In genomic region chr13:87656311-87656710, GRCh38 we compare ENCODE assay signal across 19 cellular contexts. TPM values are rescaled to one million over a fixed set of nuclear protein-coding genes. Genes with fewer than 3 reads are reported as not detected.
DNase-seq lines count a peak whose midpoint lies in the region; ATAC-seq and TF ChIP-seq lines count a peak whose summit lies in the region.
"Had no signal": no experiment of that assay in that cellular context is flagged by ENCODE, and none has a peak within 500 bp of the region (broad histone marks: within the 10 kb centered on the region; RNA-seq: fewer than 3 reads in every experiment).

No MANE protein-coding gene starts in this region.

- no peaks in the 10 kb centered on the region for H3K36me3 ChIP-seq in spleen

- no peaks in the 10 kb centered on the region for H3K4me1 ChIP-seq in spleen

- no peak overlapping the region for H3K27ac ChIP-seq in spleen

- DNase-seq in NCI-H510A treated with DMSO at 0.1 percent for 48 hours (lab: John Stamatoyannopoulos, UW) = peak; percentile 17
- DNase-seq in NCI-H510A (lab: John Stamatoyannopoulos, UW) = no peak
- peak; percentile 89 for DNase-seq in NCI-H2081 treated with DMSO at 0.1 percent for 48 hours (lab: John Stamatoyannopoulos, UW)
- DNase-seq in SHP77 treated with DMSO at 0.1 percent for 48 hours (lab: John Stamatoyannopoulos, UW) = peak; percentile 89
- peak; percentile 83 for DNase-seq in retinal pigment epithelial cell (ENCODE audit: low read depth)
- DNase-seq in spleen = no peak
- no peak for DNase-seq in NCI-H774 (lab: John Stamatoyannopoulos, UW)
- DNase-seq: activated B cell treated with CpG ODN at 0.5 μM for 24 hours; DMS79; foreskin fibroblast; H9; KBM-7; NCI-H1436; Right ventricle myocardium superior; stimulated activated CD4-positive, alpha-beta T cell treated with anti-CD3 and anti-CD28 coated beads, Interleukin-15, amount 100 ng/mL, for 24 hours; stimulated activated naive CD8-positive, alpha-beta T cell treated with anti-CD3 and anti-CD28 coated beads, Interleukin-15, amount 100 ng/mL, for 72 hours; T-helper 17 cell had no signal

- no peak overlapping the region for H3K4me3 ChIP-seq in retinal pigment epithelial cell (ENCODE audit: low read length)
- no peak overlapping the region for H3K4me3 ChIP-seq in spleen

- no peak for TF ChIP-seq CTCF in retinal pigment epithelial cell (conservative IDR thresholded peaks at IDR 0.05; ENCODE audit: low read depth, low read length)
- TF ChIP-seq CTCF in spleen (IDR thresholded peaks at IDR 0.05 in 8 of 11, conservative IDR thresholded peaks at IDR 0.05 in 3 of 11) = no peak

- WGBS in spleen, 5 donors = 3 to 26% (median 11%) methylated on average over 2 of the region's 2 CpGs

- ATAC-seq in HG02588 (IDR thresholded peaks at IDR 0.05; ENCODE audit: unreplicated experiment) = no peak
- ATAC-seq: stimulated activated naive CD8-positive, alpha-beta T cell treated with anti-CD3 and anti-CD28 coated beads, Interleukin-15, amount 100 ng/mL, for 72 hours; T-helper 17 cell had no signal

- intact Hi-C loops in spleen (cut with DNase I; ENCODE audit: low total_unique reads) = no loop called here

- no peaks in the 10 kb centered on the region for H3K9me3 ChIP-seq in spleen

- no peaks in the 10 kb centered on the region for H3K27me3 ChIP-seq in spleen (replicated peaks in 1 of 7)

- TF ChIP-seq POLR2A in spleen (IDR thresholded peaks at IDR 0.05) = no peak

RNA-seq across cellular contexts. Expression of gene SLITRK5, which starts 14.9 kb away (rescaled TPM):
- under 1 TPM in 6 of 7 donors, not detected in 1; 0.03 to 0.26 (median 0.12) TPM for total RNA-seq in spleen
- polyA plus RNA-seq in spleen = under 1 TPM; under 0.01 to 0.03 (median under 0.01) TPM
- total RNA-seq: activated B cell treated with CpG ODN at 0.5 μM for 24 hours, pulmonary artery endothelial cell had no signal

Comparison
In these comparisons a context has a peak if more than half of its experiments do, and no peak if none do; other contexts are left out.
1. DNase-seq: peak in NCI-H510A treated with DMSO at 0.1 percent for 48 hours (single experiment), NCI-H2081 treated with DMSO at 0.1 percent for 48 hours (single experiment), SHP77 treated with DMSO at 0.1 percent for 48 hours (single experiment) and retinal pigment epithelial cell (single experiment); none in NCI-H510A (single experiment), spleen (single experiment) and NCI-H774 (single experiment).